8 cellular contexts compared by ENCODE assay signal in the genomic region with DNA sequence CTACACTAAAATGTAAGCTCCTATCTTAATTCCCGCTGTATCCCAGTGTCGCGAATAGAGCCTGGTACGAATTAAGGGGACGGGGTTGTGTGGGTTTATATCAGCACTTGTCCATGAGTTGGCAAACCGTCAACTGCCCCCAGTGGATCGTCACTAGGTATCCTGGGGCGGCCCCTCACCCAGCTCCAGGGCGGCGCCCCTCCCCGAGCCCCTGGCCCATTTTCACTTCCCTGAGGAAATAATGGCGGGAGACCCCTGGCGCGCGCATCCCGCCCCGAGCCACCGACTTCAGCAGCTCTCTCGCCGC. TPM values are rescaled to one million over a fixed set of nuclear protein-coding genes. Genes with fewer than 3 reads are reported as not detected.
DNase-seq lines count a peak whose midpoint lies in the region; TF ChIP-seq lines count a peak whose summit lies in the region.

No MANE protein-coding gene starts in this region.

- H3K27ac Mint-ChIP-seq in dendritic cell treated with granulocyte-macrophage colony-stimulating factor and Interleukin-4, amounts not matched to agents 40 ng/mL and 50 ng/mL, for 4 days: peak overlapping the region; percentile 93

- no peaks in the 10 kb centered on the region for H3K9me3 ChIP-seq in ES-I3 (ENCODE audit: control insufficient read depth, insufficient read depth, low read length)
- no peaks in the 10 kb centered on the region for H3K9me3 ChIP-seq in neural cell (ENCODE audit: low read length)

- TF ChIP-seq CTCF in neural cell (IDR thresholded peaks at IDR 0.05; ENCODE audit: poor library complexity, severe bottlenecking): no peak

- no peaks in the 10 kb centered on the region for H4K20me1 ChIP-seq in neural cell (ENCODE audit: insufficient read depth)

- peaks cover 8% of the 10 kb centered on the region for H3K36me3 Mint-ChIP-seq in dendritic cell treated with granulocyte-macrophage colony-stimulating factor and Interleukin-4, amounts not matched to agents 40 ng/mL and 50 ng/mL, for 4 days (ENCODE audit: low read depth)

- H3K4me2 ChIP-seq in neural cell (ENCODE audit: low read length): peak overlapping the region; percentile 81

- peaks cover 7% of the 10 kb centered on the region for H3K79me2 ChIP-seq in neural cell (replicated peaks; ENCODE audit: insufficient read depth, low read length)

- H3K27ac ChIP-seq in neural cell (ENCODE audit: low read length): peak overlapping the region; percentile 67

- peaks cover 13% of the 10 kb centered on the region for H3K4me1 Mint-ChIP-seq in dendritic cell treated with granulocyte-macrophage colony-stimulating factor and Interleukin-4, amounts not matched to agents 40 ng/mL and 50 ng/mL, for 4 days (ENCODE audit: low read depth)

- no peak for TF ChIP-seq EP300 in neural cell (conservative IDR thresholded peaks at IDR 0.05; ENCODE audit: poor library complexity, severe bottlenecking)

- intact Hi-C loops in dendritic cell treated with granulocyte-macrophage colony-stimulating factor and Interleukin-4, amounts not matched to agents 40 ng/mL and 50 ng/mL, for 4 days (cut with micrococcal nuclease): loop anchor here (5.0 kb wide), 1 partner anchor 46 kb away; no protein-coding TSS in a partner anchor

- H3K36me3 ChIP-seq in ES-I3 (ENCODE audit: insufficient read depth, low read length): no peaks in the 10 kb centered on the region
- H3K36me3 ChIP-seq in neural cell (ENCODE audit: insufficient read depth, low read length): no peaks in the 10 kb centered on the region

- H3K27me3 ChIP-seq in neural cell (ENCODE audit: insufficient read depth, low read depth, low read length): no peaks in the 10 kb centered on the region

- no peak for DNase-seq in Jurkat, Clone E6-1 (ENCODE audit: low read depth, low spot score)
- DNase-seq in MV-4-11 (lab: John Stamatoyannopoulos, UW) (no peak), SKM-1 (lab: John Stamatoyannopoulos, UW; ENCODE audit: unreplicated experiment) (no peak), 8988T (no peak)
- DNase-seq in activated effector memory CD4-positive, alpha-beta T cell treated with Interleukin-2 at 50 U/mL for 16 hours: no peak

- peaks cover 7% of the 10 kb centered on the region for H3F3A ChIP-seq in neural cell (ENCODE audit: insufficient read depth, low read length, poor library complexity, severe bottlenecking)

- no peaks in the 10 kb centered on the region for H3K9me3 Mint-ChIP-seq in dendritic cell treated with granulocyte-macrophage colony-stimulating factor and Interleukin-4, amounts not matched to agents 40 ng/mL and 50 ng/mL, for 4 days

- peak overlapping the region; percentile 96 for H2AFZ ChIP-seq in neural cell (ENCODE audit: low read depth, low read length)

- H3K9ac ChIP-seq in ES-I3 (ENCODE audit: low read depth, low read length): peak overlapping the region; percentile 70
- H3K9ac ChIP-seq in neural cell (ENCODE audit: low read length): peak overlapping the region; percentile 75

- peak overlapping the region; percentile 94 for H3K4me3 ChIP-seq in Jurkat, Clone E6-1 (ENCODE audit: low read length)
- H3K4me3 ChIP-seq in neural cell (ENCODE audit: low read length): peak overlapping the region; percentile 97

- no peak for TF ChIP-seq RAD21 in neural cell (conservative IDR thresholded peaks at IDR 0.05)

- no peaks in the 10 kb centered on the region for H3K27me3 Mint-ChIP-seq in dendritic cell treated with granulocyte-macrophage colony-stimulating factor and Interleukin-4, amounts not matched to agents 40 ng/mL and 50 ng/mL, for 4 days

- peak overlapping the region; percentile 96 for H3K4me3 Mint-ChIP-seq in dendritic cell treated with granulocyte-macrophage colony-stimulating factor and Interleukin-4, amounts not matched to agents 40 ng/mL and 50 ng/mL, for 4 days

- no peaks in the 10 kb centered on the region for H3K9me2 ChIP-seq in neural cell (ENCODE audit: insufficient read depth, low read length)

- no peaks in the 10 kb centered on the region for H3K4me1 ChIP-seq in ES-I3 (ENCODE audit: insufficient read depth, low read length)

TF ChIP-seq in neural cell, 6 proteins besides CTCF, POLR2A, EP300 and RAD21:
- TF ChIP-seq MXI1 (conservative IDR thresholded peaks at IDR 0.05; ENCODE audit: poor library complexity, severe bottlenecking): no peak
- no peak for TF ChIP-seq POLR2AphosphoS5 (IDR thresholded peaks at IDR 0.05)
- TF ChIP-seq, protein P1, sequence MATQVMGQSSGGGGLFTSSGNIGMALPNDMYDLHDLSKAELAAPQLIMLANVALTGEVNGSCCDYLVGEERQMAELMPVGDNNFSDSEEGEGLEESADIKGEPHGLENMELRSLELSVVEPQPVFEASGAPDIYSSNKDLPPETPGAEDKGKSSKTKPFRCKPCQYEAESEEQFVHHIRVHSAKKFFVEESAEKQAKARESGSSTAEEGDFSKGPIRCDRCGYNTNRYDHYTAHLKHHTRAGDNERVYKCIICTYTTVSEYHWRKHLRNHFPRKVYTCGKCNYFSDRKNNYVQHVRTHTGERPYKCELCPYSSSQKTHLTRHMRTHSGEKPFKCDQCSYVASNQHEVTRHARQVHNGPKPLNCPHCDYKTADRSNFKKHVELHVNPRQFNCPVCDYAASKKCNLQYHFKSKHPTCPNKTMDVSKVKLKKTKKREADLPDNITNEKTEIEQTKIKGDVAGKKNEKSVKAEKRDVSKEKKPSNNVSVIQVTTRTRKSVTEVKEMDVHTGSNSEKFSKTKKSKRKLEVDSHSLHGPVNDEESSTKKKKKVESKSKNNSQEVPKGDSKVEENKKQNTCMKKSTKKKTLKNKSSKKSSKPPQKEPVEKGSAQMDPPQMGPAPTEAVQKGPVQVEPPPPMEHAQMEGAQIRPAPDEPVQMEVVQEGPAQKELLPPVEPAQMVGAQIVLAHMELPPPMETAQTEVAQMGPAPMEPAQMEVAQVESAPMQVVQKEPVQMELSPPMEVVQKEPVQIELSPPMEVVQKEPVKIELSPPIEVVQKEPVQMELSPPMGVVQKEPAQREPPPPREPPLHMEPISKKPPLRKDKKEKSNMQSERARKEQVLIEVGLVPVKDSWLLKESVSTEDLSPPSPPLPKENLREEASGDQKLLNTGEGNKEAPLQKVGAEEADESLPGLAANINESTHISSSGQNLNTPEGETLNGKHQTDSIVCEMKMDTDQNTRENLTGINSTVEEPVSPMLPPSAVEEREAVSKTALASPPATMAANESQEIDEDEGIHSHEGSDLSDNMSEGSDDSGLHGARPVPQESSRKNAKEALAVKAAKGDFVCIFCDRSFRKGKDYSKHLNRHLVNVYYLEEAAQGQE (IDR thresholded peaks at IDR 0.05; ENCODE audit: borderline replicate concordance): no peak
- no peak for TF ChIP-seq EZH2 (IDR thresholded peaks at IDR 0.05; ENCODE audit: borderline replicate concordance, insufficient read depth, low read length, poor library complexity, severe bottlenecking)
- TF ChIP-seq SMC3 (conservative IDR thresholded peaks at IDR 0.05; ENCODE audit: poor library complexity): no peak
- TF ChIP-seq TAF1 (IDR thresholded peaks at IDR 0.05; ENCODE audit: low read depth): no peak

RNA-seq across cellular contexts. Expression of a gene that starts 0.4 kb away (rescaled TPM):
- polyA plus RNA-seq in Jurkat, Clone E6-1 (2012; ENCODE audit: insufficient read depth, insufficient read length): 90.6 TPM
- 83.3 and 95.2 TPM in 2 replicates for polyA plus RNA-seq in neural cell
- polyA minus RNA-seq in neural cell: 54.3 and 61.8 TPM in 2 replicates

RNA-seq across cellular contexts. Expression of a gene that starts 30.1 kb away (rescaled TPM):
- 21.4 TPM for polyA plus RNA-seq in Jurkat, Clone E6-1 (2012; ENCODE audit: insufficient read depth, insufficient read length)
- polyA plus RNA-seq in neural cell: 4.2 and 4.6 TPM in 2 replicates
- 7.3 and 11.3 TPM in 2 replicates for polyA minus RNA-seq in neural cell
